Comparison of ENCODE assay signal across 29 cellular contexts in genomic region chr3:86519819-86520218, GRCh38.
DNase-seq lines count a peak whose midpoint lies in the region; ATAC-seq and TF ChIP-seq lines count a peak whose summit lies in the region.
"Had no signal": no experiment of that assay in that cellular context is flagged by ENCODE, and none has a peak within 500 bp of the region (broad histone marks: within the 10 kb centered on the region; RNA-seq: fewer than 3 reads in every experiment).

No MANE protein-coding gene starts in this region.

- H3K27ac ChIP-seq in PC-3 (ENCODE audit: low read length) = no peak overlapping the region
- H3K27ac ChIP-seq: 22Rv1; A549; BLaER1; BLaER1 treated with 17β-estradiol and CSF1 and Interleukin-3, amounts not matched to agents 10 nM and 100 nM; C4-2B had no signal

- no peak overlapping the region for H3K27ac Mint-ChIP-seq in activated CD8-positive, alpha-beta T cell treated with anti-CD3 and anti-CD28 coated beads, Interleukin-2, amount 10 ng/mL, durations not matched to agents 7 days and 5 days
- H3K27ac Mint-ChIP-seq: B cell; CD14-positive monocyte; CD4-positive, alpha-beta memory T cell; CD4-positive, alpha-beta T cell; CD4-positive, CD25-positive, alpha-beta regulatory T cell; CD8-positive, alpha-beta memory T cell; CD8-positive, alpha-beta T cell had no signal

- H3K4me3 Mint-ChIP-seq in activated CD8-positive, alpha-beta T cell treated with anti-CD3 and anti-CD28 coated beads, Interleukin-2, amount 10 ng/mL, durations not matched to agents 7 days and 5 days = no peak overlapping the region
- H3K4me3 Mint-ChIP-seq: B cell; CD14-positive monocyte; CD4-positive, alpha-beta memory T cell; CD4-positive, alpha-beta T cell; CD4-positive, CD25-positive, alpha-beta regulatory T cell; CD8-positive, alpha-beta memory T cell; CD8-positive, alpha-beta T cell had no signal

- CTCF ChIA-PET in PC-3 (lab: Charles Lee) = no interaction called here
- CTCF ChIA-PET in activated CD8-positive, alpha-beta T cell treated with anti-CD3 and anti-CD28 coated beads, Interleukin-2, amount 10 ng/mL, durations not matched to agents 7 days and 5 days (lab: Charles Lee) = no interaction called here

- no peaks in the 10 kb centered on the region for H3K36me3 ChIP-seq in PC-3 (ENCODE audit: low read depth, low read length)
- H3K36me3 ChIP-seq: BE2C; BLaER1; BLaER1 treated with 17β-estradiol and CSF1 and Interleukin-3, amounts not matched to agents 10 nM and 100 nM had no signal

- H3K79me2 ChIP-seq in PC-3 (ENCODE audit: low read length) = no peaks in the 10 kb centered on the region

- H3K9me2 ChIP-seq in PC-3 (replicated peaks; ENCODE audit: low read length) = no peaks in the 10 kb centered on the region

- BruUV-seq in PC-3 (replicated peaks; lab: Mats Ljungman, UMichigan) = no TSS peak

- H3K4me3 ChIP-seq in PC-3 (ENCODE audit: low read length) = no peak overlapping the region
- H3K4me3 ChIP-seq: A549; BLaER1; BLaER1 treated with 17β-estradiol and CSF1 and Interleukin-3, amounts not matched to agents 10 nM and 100 nM had no signal

- no peak for TF ChIP-seq CTCF in PC-3 (conservative IDR thresholded peaks at IDR 0.05; ENCODE audit: low read depth, low read length)

- H3K9me3 Mint-ChIP-seq in activated CD8-positive, alpha-beta T cell treated with anti-CD3 and anti-CD28 coated beads, Interleukin-2, amount 10 ng/mL, durations not matched to agents 7 days and 5 days (ENCODE audit: insufficient read depth) = no peaks in the 10 kb centered on the region
- H3K9me3 Mint-ChIP-seq: CD14-positive monocyte; CD4-positive, alpha-beta T cell had no signal

- no peaks in the 10 kb centered on the region for H3K4me1 ChIP-seq in PC-3 (ENCODE audit: insufficient read depth, low read length)
- H3K4me1 ChIP-seq: A549; BE2C; BLaER1; BLaER1 treated with 17β-estradiol and CSF1 and Interleukin-3, amounts not matched to agents 10 nM and 100 nM; Caco-2 had no signal

- no peaks in the 10 kb centered on the region for H3F3A ChIP-seq in PC-3 (ENCODE audit: low read length, unreplicated experiment)

- ATAC-seq in PC-3 = peak; percentile 99
- ATAC-seq in activated CD8-positive, alpha-beta T cell treated with anti-CD3 and anti-CD28 coated beads, Interleukin-2, amount 10 ng/mL, durations not matched to agents 7 days and 5 days = no peak
- ATAC-seq: A549; CD8-positive, alpha-beta T cell had no signal

- H3K9ac ChIP-seq in PC-3 (ENCODE audit: low read length) = no peak overlapping the region
- H3K9ac ChIP-seq: BLaER1; BLaER1 treated with 17β-estradiol and CSF1 and Interleukin-3, amounts not matched to agents 10 nM and 100 nM had no signal

- H3K4me1 Mint-ChIP-seq in activated CD8-positive, alpha-beta T cell treated with anti-CD3 and anti-CD28 coated beads, Interleukin-2, amount 10 ng/mL, durations not matched to agents 7 days and 5 days (ENCODE audit: low read depth) = no peaks in the 10 kb centered on the region
- H3K4me1 Mint-ChIP-seq: B cell; CD14-positive monocyte; CD4-positive, alpha-beta memory T cell; CD4-positive, CD25-positive, alpha-beta regulatory T cell; CD8-positive, alpha-beta memory T cell had no signal

- POLR2A ChIA-PET in PC-3 (lab: Charles Lee; ENCODE audit: unreplicated experiment) = no interaction called here
- POLR2A ChIA-PET in activated CD8-positive, alpha-beta T cell treated with anti-CD3 and anti-CD28 coated beads, Interleukin-2, amount 10 ng/mL, durations not matched to agents 7 days and 5 days (lab: Charles Lee) = no interaction called here

- no peaks in the 10 kb centered on the region for H4K20me1 ChIP-seq in PC-3 (ENCODE audit: low read length)
- H4K20me1 ChIP-seq: BLaER1; BLaER1 treated with 17β-estradiol and CSF1 and Interleukin-3, amounts not matched to agents 10 nM and 100 nM had no signal

- H3K36me3 Mint-ChIP-seq in activated CD8-positive, alpha-beta T cell treated with anti-CD3 and anti-CD28 coated beads, Interleukin-2, amount 10 ng/mL, durations not matched to agents 7 days and 5 days (ENCODE audit: low read depth) = no peaks in the 10 kb centered on the region
- H3K36me3 Mint-ChIP-seq: CD14-positive monocyte; CD4-positive, alpha-beta memory T cell; CD4-positive, CD25-positive, alpha-beta regulatory T cell; CD8-positive, alpha-beta memory T cell; CD8-positive, alpha-beta T cell had no signal

- H3K9me3 ChIP-seq in PC-3 (ENCODE audit: low read length) = no peaks in the 10 kb centered on the region
- H3K9me3 ChIP-seq: A549; BE2C; BLaER1; BLaER1 treated with 17β-estradiol and CSF1 and Interleukin-3, amounts not matched to agents 10 nM and 100 nM; Caco-2 had no signal

- intact Hi-C loops in PC-3 (cut with micrococcal nuclease) = no loop called here

- peak; percentile 44 for DNase-seq in PC-3
- DNase-seq in activated CD8-positive, alpha-beta T cell treated with anti-CD3 and anti-CD28 coated beads, Interleukin-2, amount 10 ng/mL, durations not matched to agents 7 days and 5 days = no peak
- DNase-seq: 8988T; ACHN; AML-193; BE2C; C1 segment of cervical spinal cord; Caco-2; Calu3; CD4-positive, alpha-beta memory T cell; CD4-positive, alpha-beta T cell; CD4-positive, CD25-positive, alpha-beta regulatory T cell; CD8-positive, alpha-beta memory T cell; CD8-positive, alpha-beta T cell; COR-L47; DMS 273 treated with DMSO at 0.1 percent for 48 hours; DMS153; DMS53; DMS79; DMS79 treated with DMSO at 0.1 percent for 48 hours; DND-41; EL had no signal

- H3K27me3 Mint-ChIP-seq in activated CD8-positive, alpha-beta T cell treated with anti-CD3 and anti-CD28 coated beads, Interleukin-2, amount 10 ng/mL, durations not matched to agents 7 days and 5 days (ENCODE audit: low read depth) = no peaks in the 10 kb centered on the region
- H3K27me3 Mint-ChIP-seq: B cell; CD4-positive, alpha-beta memory T cell; CD4-positive, alpha-beta T cell; CD4-positive, CD25-positive, alpha-beta regulatory T cell; CD8-positive, alpha-beta memory T cell had no signal

- no peaks in the 10 kb centered on the region for H3K27me3 ChIP-seq in PC-3 (ENCODE audit: low read length)
- H3K27me3 ChIP-seq: BE2C; BLaER1; BLaER1 treated with 17β-estradiol and CSF1 and Interleukin-3, amounts not matched to agents 10 nM and 100 nM had no signal

- H2AFZ ChIP-seq in PC-3 (ENCODE audit: low read length) = no peak overlapping the region

- H3K4me2 ChIP-seq in PC-3 (ENCODE audit: low read length) = no peak overlapping the region
- H3K4me2 ChIP-seq: A549; BLaER1; BLaER1 treated with 17β-estradiol and CSF1 and Interleukin-3, amounts not matched to agents 10 nM and 100 nM had no signal
